Comparison of ENCODE assay signal across 8 cellular contexts in genomic region chr9:115008536-115008935, GRCh38.
DNase-seq lines count a peak whose midpoint lies in the region; ATAC-seq and TF ChIP-seq lines count a peak whose summit lies in the region.
"Had no signal": no experiment of that assay in that cellular context is flagged by ENCODE, and none has a peak within 500 bp of the region (broad histone marks: within the 10 kb centered on the region; RNA-seq: fewer than 3 reads in every experiment).

No MANE protein-coding gene starts in this region.

- no peaks in the 10 kb centered on the region for H3K9me3 Mint-ChIP-seq in Calu3 (ENCODE audit: low read depth, unreplicated experiment)

- H3K36me3 ChIP-seq in lower lobe of right lung = no peaks in the 10 kb centered on the region

- no peaks in the 10 kb centered on the region for H3K27me3 ChIP-seq in lower lobe of right lung (ENCODE audit: low read depth)

- H3K4me1 ChIP-seq in lower lobe of right lung = no peaks in the 10 kb centered on the region

- H3K4me3 Mint-ChIP-seq in Calu3 (ENCODE audit: low read depth, unreplicated experiment) = no peak overlapping the region

- H3K4me1 Mint-ChIP-seq in Calu3 (ENCODE audit: low read depth, unreplicated experiment) = no peaks in the 10 kb centered on the region

- no peaks in the 10 kb centered on the region for H3K9me3 ChIP-seq in lower lobe of right lung

- no peak for TF ChIP-seq CTCF in Calu3 (IDR thresholded peaks at IDR 0.05; ENCODE audit: unreplicated experiment)
- TF ChIP-seq CTCF in lower lobe of right lung (IDR thresholded peaks at IDR 0.05) = no peak

- H3K27ac ChIP-seq in lower lobe of right lung = no peak overlapping the region
- H3K27ac ChIP-seq: epithelial cell of prostate had no signal

- peak; percentile 24 for DNase-seq in Calu3
- peak; percentile 63 for DNase-seq in HS-27A (ENCODE audit: low read depth)
- DNase-seq in activated T-helper 9 cell treated with anti-CD3 and anti-CD28 coated beads, Interleukin-2, amount 50 U/mL, for 16 hours (ENCODE audit: low read depth) = peak; percentile 10
- DNase-seq in lower lobe of right lung = no peak
- DNase-seq in NCI-H2107 treated with DMSO at 0.1 percent for 48 hours (lab: John Stamatoyannopoulos, UW; ENCODE audit: unreplicated experiment) = no peak
- no peak for DNase-seq in foreskin melanocyte

- no peaks in the 10 kb centered on the region for H3K36me3 Mint-ChIP-seq in Calu3 (ENCODE audit: insufficient read depth, unreplicated experiment)

- no peak overlapping the region for H3K27ac Mint-ChIP-seq in Calu3 (ENCODE audit: unreplicated experiment)

- CTCF ChIA-PET in Calu3 (lab: Charles Lee) = interaction anchor here (0.7 kb wide), 1 partner anchor 327 kb away, joined by 3 read pairs; no protein-coding TSS in a partner anchor

- ATAC-seq in lower lobe of right lung = peak; percentile 59
- ATAC-seq in GM19023 (IDR thresholded peaks at IDR 0.05; ENCODE audit: unreplicated experiment) = no peak

- H3K27me3 Mint-ChIP-seq in Calu3 (ENCODE audit: unreplicated experiment) = peaks cover 38% of the 10 kb centered on the region

- BruUV-seq in Calu3 (replicated peaks; lab: Mats Ljungman, UMichigan) = no TSS peak

- H3K4me3 ChIP-seq in lower lobe of right lung = no peak overlapping the region

- intact Hi-C loops in Calu3 (cut with micrococcal nuclease; ENCODE audit: unreplicated experiment) = no loop called here
- intact Hi-C loops in lower lobe of right lung (cut with DNase I) = no loop called here

Comparison
In these comparisons a context has a peak if more than half of its experiments do, and no peak if none do; other contexts are left out.
1. DNase-seq: peak in Calu3 (single experiment), HS-27A (single experiment) and activated T-helper 9 cell treated with anti-CD3 and anti-CD28 coated beads, Interleukin-2, amount 50 U/mL, for 16 hours (single experiment); none in lower lobe of right lung (single experiment), NCI-H2107 treated with DMSO at 0.1 percent for 48 hours (single experiment) and foreskin melanocyte (single experiment).